Comparison of ENCODE assay signal across 23 cellular contexts in the genomic region with DNA sequence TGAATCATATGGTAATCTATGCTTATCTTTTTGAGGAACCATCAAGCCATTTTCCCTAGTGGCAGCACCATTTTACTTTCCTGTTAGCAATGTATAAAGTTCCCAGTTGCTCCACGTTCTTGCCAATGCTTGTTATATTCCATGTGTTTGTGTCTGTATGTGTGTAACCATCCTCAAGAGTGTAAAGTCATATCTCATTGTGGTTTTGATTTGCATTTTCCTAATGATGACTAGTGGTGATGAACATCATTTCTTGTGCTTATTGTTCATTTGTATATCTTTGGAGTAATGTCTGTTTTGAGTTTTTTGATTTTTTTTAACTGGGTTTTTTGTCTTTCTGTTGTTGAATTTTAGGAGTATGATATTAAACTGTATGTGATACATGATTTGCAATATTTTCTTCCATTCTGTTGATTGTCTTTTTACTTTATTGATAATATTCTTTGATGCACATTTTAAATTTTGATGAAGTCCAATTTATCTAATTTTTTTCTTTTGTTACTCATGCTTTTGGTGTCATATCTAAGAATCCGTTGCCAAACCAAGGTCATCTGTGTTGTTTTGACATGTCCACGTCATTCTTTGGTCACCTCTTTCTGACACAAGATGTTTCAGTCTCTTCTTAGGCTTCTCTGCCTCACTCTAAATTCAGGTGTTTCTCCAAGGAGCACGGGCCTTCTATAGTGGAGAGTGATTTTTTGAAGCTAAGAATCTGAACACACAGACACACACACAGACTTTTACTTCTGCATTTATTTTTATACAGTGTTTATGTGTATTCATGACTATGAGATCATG. TPM values are rescaled to one million over a fixed set of nuclear protein-coding genes. Genes with fewer than 3 reads are reported as not detected.
A peak's percentile ranks its signal among the peaks of the same experiment; 100 is the strongest.
DNase-seq lines count a peak whose midpoint lies in the region; ATAC-seq and TF ChIP-seq lines count a peak whose summit lies in the region.
"Had no signal": no experiment of that assay in that cellular context is flagged by ENCODE, and none has a peak within 500 bp of the region (broad histone marks: within the 10 kb centered on the region; RNA-seq: fewer than 3 reads in every experiment).

No MANE protein-coding gene starts in this region.

- H3K27me3 ChIP-seq in mammary epithelial cell (ENCODE audit: insufficient read depth, low read length): no peaks in the 10 kb centered on the region
- H3K27me3 ChIP-seq: BE2C, dorsolateral prefrontal cortex, thyroid gland had no signal

- peaks cover 10% of the 10 kb centered on the region for H3K4me1 ChIP-seq in mammary epithelial cell (ENCODE audit: insufficient read depth, low read length)
- H3K4me1 ChIP-seq: BE2C, thyroid gland had no signal

- in situ Hi-C loops in mammary epithelial cell (cut with MboI; ENCODE audit: low sequenced_read_pairs in 2 of 2): no loop called here

- H3K27me3 Mint-ChIP-seq in activated CD4-positive, alpha-beta memory T cell treated with anti-CD3 and anti-CD28 coated beads for 36 hours: no peaks in the 10 kb centered on the region
- no peaks in the 10 kb centered on the region for H3K27me3 Mint-ChIP-seq in activated CD4-positive, alpha-beta memory T cell treated with anti-CD3 and anti-CD28 coated beads, Interleukin-2, amount 10 ng/mL, durations not matched to agents 7 days and 5 days
- H3K27me3 Mint-ChIP-seq in activated naive CD8-positive, alpha-beta T cell treated with anti-CD3 and anti-CD28 coated beads for 36 hours: no peaks in the 10 kb centered on the region
- H3K27me3 Mint-ChIP-seq: naive B cell had no signal

- no peak overlapping the region for H3K4me3 ChIP-seq in mammary epithelial cell (replicated peaks in 1 of 3; ENCODE audit: insufficient read depth in 1 of 3, low read depth in 2 of 3, low read length in 3 of 3)
- H3K4me3 ChIP-seq: dorsolateral prefrontal cortex, HAP-1, thyroid gland had no signal

- H3K4me3 Mint-ChIP-seq in activated CD4-positive, alpha-beta memory T cell treated with anti-CD3 and anti-CD28 coated beads for 36 hours: no peak overlapping the region
- H3K4me3 Mint-ChIP-seq in activated CD4-positive, alpha-beta memory T cell treated with anti-CD3 and anti-CD28 coated beads, Interleukin-2, amount 10 ng/mL, durations not matched to agents 7 days and 5 days: no peak overlapping the region
- H3K4me3 Mint-ChIP-seq in activated naive CD8-positive, alpha-beta T cell treated with anti-CD3 and anti-CD28 coated beads for 36 hours: no peak overlapping the region
- H3K4me3 Mint-ChIP-seq in stimulated activated effector memory CD8-positive, alpha-beta T cell treated with anti-CD3 and anti-CD28 coated beads, Interleukin-12 subunit alpha, Interleukin-12 subunit beta, amount 100 ng/mL, for 72 hours: no peak overlapping the region
- H3K4me3 Mint-ChIP-seq: mesothelial cell of epicardium, naive B cell had no signal

- dilution Hi-C loops in mammary epithelial cell (cut with HindIII; ENCODE audit: low sequenced_read_pairs): loop anchor here (10.0 kb wide), 1 partner anchor 227 kb away; no protein-coding TSS in a partner anchor

- H2AFZ ChIP-seq in mammary epithelial cell (ENCODE audit: low read depth, low read length): no peak overlapping the region

- no peak overlapping the region for H3K4me2 ChIP-seq in mammary epithelial cell (ENCODE audit: insufficient read depth, low read depth, low read length)

- CTCF ChIA-PET in activated CD4-positive, alpha-beta memory T cell treated with anti-CD3 and anti-CD28 coated beads for 36 hours (lab: Charles Lee): no interaction called here
- CTCF ChIA-PET in activated CD4-positive, alpha-beta memory T cell treated with anti-CD3 and anti-CD28 coated beads, Interleukin-2, amount 10 ng/mL, durations not matched to agents 7 days and 5 days (lab: Charles Lee): no interaction called here
- CTCF ChIA-PET in mammary epithelial cell (lab: Charles Lee; ENCODE audit: low non-redundant PET): no interaction called here

- POLR2A ChIA-PET in activated CD4-positive, alpha-beta memory T cell treated with anti-CD3 and anti-CD28 coated beads for 36 hours (lab: Charles Lee): no interaction called here
- POLR2A ChIA-PET in activated CD4-positive, alpha-beta memory T cell treated with anti-CD3 and anti-CD28 coated beads, Interleukin-2, amount 10 ng/mL, durations not matched to agents 7 days and 5 days (lab: Charles Lee): interaction anchor here (1.1 kb wide), 1 partner anchor 217 kb away, joined by 4 read pairs; a partner anchor contains a TSS

- H3K9ac ChIP-seq in mammary epithelial cell (ENCODE audit: insufficient read depth, low read length): no peak overlapping the region

- DNase-seq in activated CD4-positive, alpha-beta memory T cell treated with anti-CD3 and anti-CD28 coated beads for 36 hours: no peak
- DNase-seq in activated CD4-positive, alpha-beta memory T cell treated with anti-CD3 and anti-CD28 coated beads, Interleukin-2, amount 10 ng/mL, durations not matched to agents 7 days and 5 days: no peak
- DNase-seq in HCEC 1CT: peak; percentile 9
- DNase-seq in activated naive CD8-positive, alpha-beta T cell treated with anti-CD3 and anti-CD28 coated beads for 36 hours: no peak
- DNase-seq in stimulated activated effector memory CD8-positive, alpha-beta T cell treated with anti-CD3 and anti-CD28 coated beads, Interleukin-12 subunit alpha, Interleukin-12 subunit beta, amount 100 ng/mL, for 72 hours (ENCODE audit: low spot score in 2 of 2): no peak
- DNase-seq in GM03348 (ENCODE audit: low spot score): no peak
- DNase-seq in mammary epithelial cell: no peak
- DNase-seq: ACHN; activated CD4-positive, CD25-positive, alpha-beta regulatory T cell; activated effector memory CD4-positive, alpha-beta T cell treated with Interleukin-2 at 50 U/mL for 16 hours; BE2C; dorsolateral prefrontal cortex; left ventricle myocardium superior; naive B cell; NCI-H1105; NCI-H1930; NCI-H524; occipital lobe; stimulated activated naive CD4-positive, alpha-beta T cell treated with Interleukin-2 at 50 U/mL for 16 hours; thyroid gland had no signal

- no peaks in the 10 kb centered on the region for H3K9me3 Mint-ChIP-seq in activated CD4-positive, alpha-beta memory T cell treated with anti-CD3 and anti-CD28 coated beads for 36 hours
- no peaks in the 10 kb centered on the region for H3K9me3 Mint-ChIP-seq in activated CD4-positive, alpha-beta memory T cell treated with anti-CD3 and anti-CD28 coated beads, Interleukin-2, amount 10 ng/mL, durations not matched to agents 7 days and 5 days
- peaks cover 2% of the 10 kb centered on the region for H3K9me3 Mint-ChIP-seq in activated naive CD8-positive, alpha-beta T cell treated with anti-CD3 and anti-CD28 coated beads for 36 hours
- H3K9me3 Mint-ChIP-seq in stimulated activated effector memory CD8-positive, alpha-beta T cell treated with anti-CD3 and anti-CD28 coated beads, Interleukin-12 subunit alpha, Interleukin-12 subunit beta, amount 100 ng/mL, for 72 hours: no peaks in the 10 kb centered on the region
- H3K9me3 Mint-ChIP-seq: mesothelial cell of epicardium, naive B cell had no signal

- peaks cover 10% of the 10 kb centered on the region for H3K36me3 ChIP-seq in mammary epithelial cell (ENCODE audit: insufficient read depth, low read length)
- H3K36me3 ChIP-seq: BE2C, thyroid gland had no signal

- TF ChIP-seq CTCF in mammary epithelial cell (conservative IDR thresholded peaks at IDR 0.05 in 1 of 2, IDR thresholded peaks at IDR 0.05 in 1 of 2; ENCODE audit: extremely low read depth in 1 of 2, insufficient read depth in 1 of 2, low read depth in 1 of 2, low read length in 2 of 2): no peak

- intact Hi-C loops in activated CD4-positive, alpha-beta memory T cell treated with anti-CD3 and anti-CD28 coated beads for 36 hours (cut with micrococcal nuclease): loop anchor here (2.0 to 5.0 kb wide), 5 partner anchors 19 to 220 kb away; a partner anchor contains a TSS
- intact Hi-C loops in mammary epithelial cell (cut with micrococcal nuclease): no loop called here

- H3K27ac Mint-ChIP-seq in activated CD4-positive, alpha-beta memory T cell treated with anti-CD3 and anti-CD28 coated beads for 36 hours: peak overlapping the region; percentile 78
- H3K27ac Mint-ChIP-seq in activated CD4-positive, alpha-beta memory T cell treated with anti-CD3 and anti-CD28 coated beads, Interleukin-2, amount 10 ng/mL, durations not matched to agents 7 days and 5 days: no peak overlapping the region
- H3K27ac Mint-ChIP-seq in activated naive CD8-positive, alpha-beta T cell treated with anti-CD3 and anti-CD28 coated beads for 36 hours: peak overlapping the region; percentile 4
- H3K27ac Mint-ChIP-seq in stimulated activated effector memory CD8-positive, alpha-beta T cell treated with anti-CD3 and anti-CD28 coated beads, Interleukin-12 subunit alpha, Interleukin-12 subunit beta, amount 100 ng/mL, for 72 hours: peak overlapping the region; percentile 24
- H3K27ac Mint-ChIP-seq: mesothelial cell of epicardium had no signal

- no peaks in the 10 kb centered on the region for H3K9me3 ChIP-seq in mammary epithelial cell (replicated peaks; ENCODE audit: insufficient read depth, low read length)
- H3K9me3 ChIP-seq: BE2C, HAP-1, thyroid gland had no signal

- ATAC-seq in stimulated activated effector memory CD8-positive, alpha-beta T cell treated with anti-CD3 and anti-CD28 coated beads, Interleukin-12 subunit alpha, Interleukin-12 subunit beta, amount 100 ng/mL, for 72 hours: peak; percentile 88
- no peak for ATAC-seq in HG02623 (IDR thresholded peaks at IDR 0.05; ENCODE audit: unreplicated experiment)
- ATAC-seq: left ventricle myocardium superior had no signal

- 97% methylated on average over 4 of the region's 4 CpGs for WGBS in mammary epithelial cell (ENCODE audit: low coverage, missing lambda C conversion rate)

- H3K36me3 Mint-ChIP-seq in activated CD4-positive, alpha-beta memory T cell treated with anti-CD3 and anti-CD28 coated beads for 36 hours: peaks cover 28% of the 10 kb centered on the region
- H3K36me3 Mint-ChIP-seq in activated CD4-positive, alpha-beta memory T cell treated with anti-CD3 and anti-CD28 coated beads, Interleukin-2, amount 10 ng/mL, durations not matched to agents 7 days and 5 days (ENCODE audit: low read depth): peaks cover 36% of the 10 kb centered on the region
- H3K36me3 Mint-ChIP-seq in activated naive CD8-positive, alpha-beta T cell treated with anti-CD3 and anti-CD28 coated beads for 36 hours: peaks cover 32% of the 10 kb centered on the region
- H3K36me3 Mint-ChIP-seq in stimulated activated effector memory CD8-positive, alpha-beta T cell treated with anti-CD3 and anti-CD28 coated beads, Interleukin-12 subunit alpha, Interleukin-12 subunit beta, amount 100 ng/mL, for 72 hours: peaks cover 20% of the 10 kb centered on the region

- peaks cover 58% of the 10 kb centered on the region for H3K79me2 ChIP-seq in mammary epithelial cell (ENCODE audit: insufficient read depth, low read length)

- no peak overlapping the region for H3K27ac ChIP-seq in mammary epithelial cell (ENCODE audit: insufficient read depth, low read depth, low read length)
- H3K27ac ChIP-seq: dorsolateral prefrontal cortex, thyroid gland had no signal

- H4K20me1 ChIP-seq in mammary epithelial cell (ENCODE audit: insufficient read depth, low read length): no peaks in the 10 kb centered on the region

- H3K4me1 Mint-ChIP-seq in activated CD4-positive, alpha-beta memory T cell treated with anti-CD3 and anti-CD28 coated beads for 36 hours (ENCODE audit: low read depth): peaks cover 36% of the 10 kb centered on the region
- peaks cover 26% of the 10 kb centered on the region for H3K4me1 Mint-ChIP-seq in activated CD4-positive, alpha-beta memory T cell treated with anti-CD3 and anti-CD28 coated beads, Interleukin-2, amount 10 ng/mL, durations not matched to agents 7 days and 5 days
- H3K4me1 Mint-ChIP-seq in activated naive CD8-positive, alpha-beta T cell treated with anti-CD3 and anti-CD28 coated beads for 36 hours: peaks cover 43% of the 10 kb centered on the region
- peaks cover 37% of the 10 kb centered on the region for H3K4me1 Mint-ChIP-seq in stimulated activated effector memory CD8-positive, alpha-beta T cell treated with anti-CD3 and anti-CD28 coated beads, Interleukin-12 subunit alpha, Interleukin-12 subunit beta, amount 100 ng/mL, for 72 hours

- BruUV-seq in mammary epithelial cell (replicated peaks; lab: Mats Ljungman, UMichigan): no TSS peak

RNA-seq across cellular contexts. Expression of a gene that starts 36.1 kb away (rescaled TPM):
- 10 to 100 TPM; 79.9 to 81.3 TPM for total RNA-seq in activated CD4-positive, alpha-beta memory T cell treated with anti-CD3 and anti-CD28 coated beads for 36 hours
- 10 to 100 TPM; 74.1 to 81.9 TPM for total RNA-seq in activated CD4-positive, alpha-beta memory T cell treated with anti-CD3 and anti-CD28 coated beads, Interleukin-2, amount 10 ng/mL, durations not matched to agents 7 days and 5 days
- 10 to 100 TPM; 81.2 to 81.6 TPM for total RNA-seq in activated naive CD8-positive, alpha-beta T cell treated with anti-CD3 and anti-CD28 coated beads for 36 hours
- total RNA-seq in mammary epithelial cell: 10 to 100 TPM; 64.2 to 74.3 TPM
- polyA plus RNA-seq in mammary epithelial cell: 53.3 TPM
- 55.7 TPM for polyA minus RNA-seq in mammary epithelial cell

RNA-seq across cellular contexts. Expression of a gene that starts 36.2 kb away (rescaled TPM):
- 10 to 100 TPM; 80.1 to 88.1 TPM for total RNA-seq in activated CD4-positive, alpha-beta memory T cell treated with anti-CD3 and anti-CD28 coated beads for 36 hours
- 10 to 100 TPM; 53.3 to 54.9 TPM for total RNA-seq in activated CD4-positive, alpha-beta memory T cell treated with anti-CD3 and anti-CD28 coated beads, Interleukin-2, amount 10 ng/mL, durations not matched to agents 7 days and 5 days
- 10 to 100 TPM; 74.2 to 78.3 TPM for total RNA-seq in activated naive CD8-positive, alpha-beta T cell treated with anti-CD3 and anti-CD28 coated beads for 36 hours
- total RNA-seq in mammary epithelial cell: 10 to 100 TPM; 24.5 to 49.0 TPM
- 23.3 TPM for polyA plus RNA-seq in mammary epithelial cell
- polyA minus RNA-seq in mammary epithelial cell: 1.3 TPM
